ENCODE assay signal across 15 cellular contexts in genomic region chr4:77931452-77932135, GRCh38.
DNase-seq lines count a peak whose midpoint lies in the region; ATAC-seq, FAIRE-seq and TF ChIP-seq lines count a peak whose summit lies in the region.
"Had no signal": no experiment of that assay in that cellular context is flagged by ENCODE, and none has a peak within 500 bp of the region (broad histone marks: within the 10 kb centered on the region; RNA-seq: fewer than 3 reads in every experiment).

No MANE protein-coding gene starts in this region.

- H3K4me2 ChIP-seq in keratinocyte (ENCODE audit: control insufficient read depth, extremely low read depth, insufficient read depth, low read depth, low read length), result no peak overlapping the region

- H3K9me3 ChIP-seq in MG63 (no peaks in the 10 kb centered on the region), keratinocyte (ENCODE audit: control insufficient read depth, low read depth, low read length) (no peaks in the 10 kb centered on the region)
- H3K9me3 ChIP-seq: heart right ventricle had no signal

- H3K36me3 ChIP-seq in MG63, result peaks cover 4% of the 10 kb centered on the region
- H3K36me3 ChIP-seq in keratinocyte (ENCODE audit: control insufficient read depth in 2 of 2, extremely low read depth in 1 of 2, insufficient read depth in 2 of 2, low read length in 2 of 2), result peaks cover 2 to 7% of the 10 kb centered on the region in 2 experiments

- no peak for ATAC-seq in stimulated activated naive CD8-positive, alpha-beta T cell treated with anti-CD3 and anti-CD28 coated beads, Interleukin-15, amount 100 ng/mL, for 72 hours
- ATAC-seq: natural killer cell treated with Interleukin-12 subunit alpha and Interleukin-12 subunit beta and Interleukin-15 and Interleukin-18, amount 100 ng/mL, for 72 hours; WTC11 had no signal

- H3K4me3 Mint-ChIP-seq in stimulated activated naive CD8-positive, alpha-beta T cell treated with anti-CD3 and anti-CD28 coated beads, Interleukin-15, amount 100 ng/mL, for 72 hours, result no peak overlapping the region
- H3K4me3 Mint-ChIP-seq: activated naive CD8-positive, alpha-beta T cell treated with anti-CD3 and anti-CD28 coated beads, Interleukin-2, amount 10 ng/mL, durations not matched to agents 7 days and 5 days; natural killer cell treated with Interleukin-12 subunit alpha and Interleukin-12 subunit beta and Interleukin-15 and Interleukin-18, amount 100 ng/mL, for 72 hours; WTC11 had no signal

- no peaks in the 10 kb centered on the region for H4K20me1 ChIP-seq in keratinocyte (ENCODE audit: control insufficient read depth, extremely low read depth, insufficient read depth, low read length)

- no peaks in the 10 kb centered on the region for H3K9me3 Mint-ChIP-seq in stimulated activated naive CD8-positive, alpha-beta T cell treated with anti-CD3 and anti-CD28 coated beads, Interleukin-15, amount 100 ng/mL, for 72 hours
- H3K9me3 Mint-ChIP-seq: natural killer cell treated with Interleukin-12 subunit alpha and Interleukin-12 subunit beta and Interleukin-15 and Interleukin-18, amount 100 ng/mL, for 72 hours; WTC11 had no signal

- no peak for FAIRE-seq in keratinocyte (lab: Jason Lieb, UNC)

- TF ChIP-seq CTCF in cardiac fibroblast (IDR thresholded peaks at IDR 0.05; ENCODE audit: low read depth, low read length) (no peak), keratinocyte (optimal IDR thresholded peaks at IDR 0.05 in 1 of 3, IDR thresholded peaks at IDR 0.05 in 1 of 3, conservative IDR thresholded peaks at IDR 0.05 in 1 of 3; ENCODE audit: extremely low read depth in 1 of 3, insufficient read depth in 2 of 3, low read length in 3 of 3) (no peak)

- no peak overlapping the region for H3K27ac Mint-ChIP-seq in stimulated activated naive CD8-positive, alpha-beta T cell treated with anti-CD3 and anti-CD28 coated beads, Interleukin-15, amount 100 ng/mL, for 72 hours
- H3K27ac Mint-ChIP-seq: activated naive CD8-positive, alpha-beta T cell treated with anti-CD3 and anti-CD28 coated beads, Interleukin-2, amount 10 ng/mL, durations not matched to agents 7 days and 5 days; natural killer cell treated with Interleukin-12 subunit alpha and Interleukin-12 subunit beta and Interleukin-15 and Interleukin-18, amount 100 ng/mL, for 72 hours; WTC11 had no signal

- dilution Hi-C loops in keratinocyte (cut with MboI; ENCODE audit: extremely low pct_ligation_motif_present, low sequenced_read_pairs), result no loop called here

- H2AFZ ChIP-seq in keratinocyte (ENCODE audit: control insufficient read depth, low read length), result no peak overlapping the region

- H3K9me1 ChIP-seq in keratinocyte (ENCODE audit: control insufficient read depth, extremely low read depth, insufficient read depth, low read length), result no peaks in the 10 kb centered on the region

- H3K4me1 Mint-ChIP-seq in stimulated activated naive CD8-positive, alpha-beta T cell treated with anti-CD3 and anti-CD28 coated beads, Interleukin-15, amount 100 ng/mL, for 72 hours, result no peaks in the 10 kb centered on the region
- H3K4me1 Mint-ChIP-seq: activated naive CD8-positive, alpha-beta T cell treated with anti-CD3 and anti-CD28 coated beads, Interleukin-2, amount 10 ng/mL, durations not matched to agents 7 days and 5 days; WTC11 had no signal

- DNase-seq in EL (peak; percentile 67), MG63 (peak; percentile 37), cardiac fibroblast (ENCODE audit: low read depth in 2 of 2) (peak; percentile 80 to 87), keratinocyte (ENCODE audit: low read depth, low spot score) (no peak), iPS-NIHi7 (ENCODE audit: extremely low spot score) (no peak), NCI-H345 treated with DMSO at 0.1 percent for 48 hours (lab: John Stamatoyannopoulos, UW; ENCODE audit: unreplicated experiment) (no peak)
- DNase-seq in activated naive CD4-positive, alpha-beta T cell treated with Interleukin-2 at 50 U/mL for 16 hours, result no peak
- no peak for DNase-seq in stimulated activated naive CD8-positive, alpha-beta T cell treated with anti-CD3 and anti-CD28 coated beads, Interleukin-15, amount 100 ng/mL, for 72 hours
- DNase-seq: activated naive CD8-positive, alpha-beta T cell treated with anti-CD3 and anti-CD28 coated beads, Interleukin-2, amount 10 ng/mL, durations not matched to agents 7 days and 5 days; heart right ventricle; retina; stimulated activated CD4-positive, alpha-beta T cell treated with anti-CD3 and anti-CD28 coated beads, Interleukin-4, amount 100 ng/mL, for 1 hour had no signal

- peaks cover 18% of the 10 kb centered on the region for H3K4me1 ChIP-seq in keratinocyte (ENCODE audit: control insufficient read depth, extremely low read depth, insufficient read depth, low read length)

- H3K9ac ChIP-seq in keratinocyte (ENCODE audit: control insufficient read depth, extremely low read depth, insufficient read depth, low read length), result no peak overlapping the region

- peak overlapping the region; percentile 11 for H3K27ac ChIP-seq in keratinocyte (ENCODE audit: control insufficient read depth, insufficient read depth, low read length)
- H3K27ac ChIP-seq: C4-2B, heart right ventricle had no signal

- no peaks in the 10 kb centered on the region for H3K79me2 ChIP-seq in keratinocyte (ENCODE audit: control insufficient read depth, insufficient read depth, low read length)

- no peaks in the 10 kb centered on the region for H3K27me3 ChIP-seq in MG63
- no peaks in the 10 kb centered on the region for H3K27me3 ChIP-seq in keratinocyte (ENCODE audit: control insufficient read depth, extremely low read depth, insufficient read depth, low read length)
- H3K27me3 ChIP-seq: heart right ventricle had no signal

- H3K27me3 Mint-ChIP-seq in stimulated activated naive CD8-positive, alpha-beta T cell treated with anti-CD3 and anti-CD28 coated beads, Interleukin-15, amount 100 ng/mL, for 72 hours, result no peaks in the 10 kb centered on the region
- H3K27me3 Mint-ChIP-seq: activated naive CD8-positive, alpha-beta T cell treated with anti-CD3 and anti-CD28 coated beads, Interleukin-2, amount 10 ng/mL, durations not matched to agents 7 days and 5 days; natural killer cell treated with Interleukin-12 subunit alpha and Interleukin-12 subunit beta and Interleukin-15 and Interleukin-18, amount 100 ng/mL, for 72 hours had no signal

- H3K4me3 ChIP-seq in MG63, result no peak overlapping the region
- no peak overlapping the region for H3K4me3 ChIP-seq in cardiac fibroblast (replicated peaks in 1 of 2; ENCODE audit: low read depth in 2 of 2, low read length in 2 of 2)
- no peak overlapping the region for H3K4me3 ChIP-seq in keratinocyte (ENCODE audit: control insufficient read depth in 2 of 3, extremely low read depth in 1 of 3, insufficient read depth in 2 of 3, low read depth in 1 of 3, low read length in 3 of 3)
- H3K4me3 ChIP-seq: heart right ventricle had no signal

Comparison
In these comparisons a context has a peak if more than half of its experiments do, and no peak if none do; other contexts are left out.
1. DNase-seq: peak in EL (single experiment), MG63 (single experiment) and cardiac fibroblast (2 of 2); none in keratinocyte (single experiment), activated naive CD4-positive, alpha-beta T cell treated with Interleukin-2 at 50 U/mL for 16 hours (single experiment), iPS-NIHi7 (single experiment), stimulated activated naive CD8-positive, alpha-beta T cell treated with anti-CD3 and anti-CD28 coated beads, Interleukin-15, amount 100 ng/mL, for 72 hours (0 of 2) and NCI-H345 treated with DMSO at 0.1 percent for 48 hours (single experiment).